9 cellular contexts compared by ENCODE assay signal in genomic region chr9:35736201-35736633, GRCh38. TPM values are rescaled to one million over a fixed set of nuclear protein-coding genes. Genes with fewer than 3 reads are reported as not detected.
DNase-seq lines count a peak whose midpoint lies in the region; ATAC-seq and TF ChIP-seq lines count a peak whose summit lies in the region.
"Had no signal": no experiment of that assay in that cellular context is flagged by ENCODE, and none has a peak within 500 bp of the region (broad histone marks: within the 10 kb centered on the region; RNA-seq: fewer than 3 reads in every experiment).

No MANE protein-coding gene starts in this region.

- no peaks in the 10 kb centered on the region for H3K27me3 ChIP-seq in ovary

- TF ChIP-seq EP300 in ovary (IDR thresholded peaks at IDR 0.05): no peak

- H3K27ac ChIP-seq in ovary: no peak overlapping the region

- TF ChIP-seq POLR2A in ovary (IDR thresholded peaks at IDR 0.05): no peak

- H3K4me3 ChIP-seq in fibroblast of pulmonary artery (replicated peaks; ENCODE audit: low read depth, low read length) (no peak overlapping the region), ovary (no peak overlapping the region)

- H3K36me3 ChIP-seq in ovary: no peaks in the 10 kb centered on the region

- 39 to 56% (median 48%) methylated on average over 5 of the region's 5 CpGs for WGBS in ovary, 3 donors

- no peaks in the 10 kb centered on the region for H3K9me3 Mint-ChIP-seq in activated T-cell treated with anti-CD3 and anti-CD28 coated beads, Interleukin-2, amount 50 U/mL, for 24 hours
- H3K9me3 Mint-ChIP-seq: activated naive CD4-positive, alpha-beta T cell treated with anti-CD3 and anti-CD28 coated beads, Interleukin-2, amount 50 U/mL, for 24 hours had no signal

- no peaks in the 10 kb centered on the region for H3K27me3 Mint-ChIP-seq in activated T-cell treated with anti-CD3 and anti-CD28 coated beads, Interleukin-2, amount 50 U/mL, for 24 hours
- H3K27me3 Mint-ChIP-seq: activated naive CD4-positive, alpha-beta T cell treated with anti-CD3 and anti-CD28 coated beads, Interleukin-2, amount 50 U/mL, for 24 hours had no signal

- H3K27ac Mint-ChIP-seq in activated T-cell treated with anti-CD3 and anti-CD28 coated beads, Interleukin-2, amount 50 U/mL, for 24 hours: no peak overlapping the region
- H3K27ac Mint-ChIP-seq: activated naive CD4-positive, alpha-beta T cell treated with anti-CD3 and anti-CD28 coated beads, Interleukin-2, amount 50 U/mL, for 24 hours had no signal

- H3K4me1 ChIP-seq in ovary (ENCODE audit: insufficient read depth): peaks cover under 1% of the 10 kb centered on the region

- intact Hi-C loops in ovary (cut with DNase I): loop anchor here in 1 of 4 donors (5.0 kb wide), 1 partner anchor 76 kb away; the partner anchor contains the start of gene SPAG8

- peaks cover 24% of the 10 kb centered on the region for H3K4me1 Mint-ChIP-seq in activated T-cell treated with anti-CD3 and anti-CD28 coated beads, Interleukin-2, amount 50 U/mL, for 24 hours (ENCODE audit: low read depth)

- TF ChIP-seq CTCF in fibroblast of pulmonary artery (IDR thresholded peaks at IDR 0.05; ENCODE audit: low read length, missing control alignments) (peak; percentile 99), ovary (IDR thresholded peaks at IDR 0.05) (peak in 2 of 3 donors; percentile 39 to 50)

- peaks cover 90% of the 10 kb centered on the region for H3K36me3 Mint-ChIP-seq in activated T-cell treated with anti-CD3 and anti-CD28 coated beads, Interleukin-2, amount 50 U/mL, for 24 hours (ENCODE audit: low read depth)

- ATAC-seq in GM18520 (IDR thresholded peaks at IDR 0.05; ENCODE audit: unreplicated experiment) (no peak), HG03097 (IDR thresholded peaks at IDR 0.05; ENCODE audit: low FRiP score, unreplicated experiment) (no peak)

- no peak overlapping the region for H3K4me3 Mint-ChIP-seq in activated T-cell treated with anti-CD3 and anti-CD28 coated beads, Interleukin-2, amount 50 U/mL, for 24 hours
- H3K4me3 Mint-ChIP-seq: activated naive CD4-positive, alpha-beta T cell treated with anti-CD3 and anti-CD28 coated beads, Interleukin-2, amount 50 U/mL, for 24 hours had no signal

- DNase-seq in DMS53 treated with DMSO at 0.1 percent for 48 hours (lab: John Stamatoyannopoulos, UW; ENCODE audit: unreplicated experiment) (peak; percentile 37), HuH-7 (ENCODE audit: low spot score) (peak; percentile 69), OCI-M1 (lab: John Stamatoyannopoulos, UW) (peak; percentile 78), fibroblast of pulmonary artery (ENCODE audit: low read depth) (peak; percentile 88), ovary (peak in 1 of 5 donors; percentile 59)
- DNase-seq in activated T-cell treated with anti-CD3 and anti-CD28 coated beads, Interleukin-2, amount 50 U/mL, for 24 hours: peak; percentile 68

- no peaks in the 10 kb centered on the region for H3K9me3 ChIP-seq in ovary

RNA-seq across cellular contexts. Expression of gene CREB3, which starts 3.8 kb away (rescaled TPM):
- total RNA-seq in ovary: 10 to 100 TPM; 31.2 to 41.5 (median 36.6) TPM
- polyA plus RNA-seq in ovary: 10 to 100 TPM; 32.3 to 39.8 TPM

RNA-seq across cellular contexts. Expression of gene TLN1, which starts 4.2 kb away (rescaled TPM):
- 100 to 1,000 TPM; 106 to 344 (median 271) TPM for total RNA-seq in ovary
- 100 to 1,000 TPM; 124 to 292 TPM for polyA plus RNA-seq in ovary

RNA-seq across cellular contexts. Expression of gene GBA2, which starts 12.8 kb away (rescaled TPM):
- total RNA-seq in ovary: 10 to 100 TPM; 35.1 to 73.2 (median 44.5) TPM
- 10 to 100 TPM; 27.8 to 54.7 TPM for polyA plus RNA-seq in ovary

RNA-seq across cellular contexts. Expression of gene RGP1, which starts 12.9 kb away (rescaled TPM):
- total RNA-seq in ovary: 10 to 100 TPM in 6 of 7 donors, 1 to 10 TPM in 1; 9.4 to 32.3 (median 26.6) TPM
- 10 to 100 TPM; 13.4 to 17.0 TPM for polyA plus RNA-seq in ovary

RNA-seq across cellular contexts. Expression of gene MSMP, which starts 17.9 kb away (rescaled TPM):
- 1 to 10 TPM in 1 of 7 donors, under 1 TPM in 1, not detected in 5; 0.40 to 4.4 TPM for total RNA-seq in ovary
- polyA plus RNA-seq in ovary: under 1 TPM in 1 of 2 donors, not detected in 1; 0.41 TPM
